23 cellular contexts compared by ENCODE assay signal in genomic region chr10:86979296-86979818, GRCh38. TPM values are rescaled to one million over a fixed set of nuclear protein-coding genes. Genes with fewer than 3 reads are reported as not detected.
DNase-seq lines count a peak whose midpoint lies in the region; ATAC-seq and TF ChIP-seq lines count a peak whose summit lies in the region.
"Had no signal": no experiment of that assay in that cellular context is flagged by ENCODE, and none has a peak within 500 bp of the region (broad histone marks: within the 10 kb centered on the region; RNA-seq: fewer than 3 reads in every experiment).

No MANE protein-coding gene starts in this region.

- no peaks in the 10 kb centered on the region for H3K9me3 Mint-ChIP-seq in stimulated activated naive B cell treated with anti-CD40 and anti-IgM and Interleukin-4, amounts not matched to agents 10 μg/mL and 1 μg/mL and 100 μg/mL, for 72 hours
- H3K9me3 Mint-ChIP-seq: activated CD4-positive, alpha-beta T cell treated with anti-CD3 and anti-CD28 coated beads, Interleukin-2, amount 10 ng/mL, durations not matched to agents 7 days and 5 days; endodermal cell had no signal

- TF ChIP-seq CTCF in ascending aorta (IDR thresholded peaks at IDR 0.05) (no peak), heart left ventricle (IDR thresholded peaks at IDR 0.05) (no peak), upper lobe of left lung (IDR thresholded peaks at IDR 0.05) (no peak)

- H3K27me3 Mint-ChIP-seq in T-helper 17 cell, result no peaks in the 10 kb centered on the region
- H3K27me3 Mint-ChIP-seq in stimulated activated naive B cell treated with anti-CD40 and anti-IgM and Interleukin-4, amounts not matched to agents 10 μg/mL and 1 μg/mL and 100 μg/mL, for 72 hours, result peaks cover 6 to 13% of the 10 kb centered on the region in 2 donors

- H3K36me3 ChIP-seq in ascending aorta, result no peaks in the 10 kb centered on the region
- H3K36me3 ChIP-seq in heart left ventricle, result no peaks in the 10 kb centered on the region
- no peaks in the 10 kb centered on the region for H3K36me3 ChIP-seq in upper lobe of left lung
- H3K36me3 ChIP-seq: adrenal gland, MG63, spleen had no signal

- no peak for ATAC-seq in heart left ventricle
- peak; percentile 14 for ATAC-seq in sciatic nerve
- ATAC-seq in upper lobe of left lung (ENCODE audit: low FRiP score in 2 of 2), result no peak
- ATAC-seq in T-helper 17 cell, result no peak
- ATAC-seq in stimulated activated naive B cell treated with anti-CD40 and anti-IgM and Interleukin-4, amounts not matched to agents 10 μg/mL and 1 μg/mL and 100 μg/mL, for 72 hours (replicated peaks), result no peak

- H3K27ac Mint-ChIP-seq in T-helper 17 cell, result no peak overlapping the region
- H3K27ac Mint-ChIP-seq in stimulated activated naive B cell treated with anti-CD40 and anti-IgM and Interleukin-4, amounts not matched to agents 10 μg/mL and 1 μg/mL and 100 μg/mL, for 72 hours, result no peak overlapping the region
- H3K27ac Mint-ChIP-seq: activated CD4-positive, alpha-beta T cell treated with anti-CD3 and anti-CD28 coated beads, Interleukin-2, amount 10 ng/mL, durations not matched to agents 7 days and 5 days; endodermal cell had no signal

- peak in 1 of 2 donors; percentile 61 for DNase-seq in ascending aorta (ENCODE audit: low spot score in 2 of 2)
- no peak for DNase-seq in heart left ventricle
- DNase-seq in sciatic nerve (ENCODE audit: low spot score), result no peak
- no peak for DNase-seq in upper lobe of left lung
- no peak for DNase-seq in T-helper 17 cell
- DNase-seq in ecto neural progenitor cell (ENCODE audit: low spot score), result no peak
- no peak for DNase-seq in stimulated activated naive B cell treated with anti-CD40 and anti-IgM and Interleukin-4, amounts not matched to agents 10 μg/mL and 1 μg/mL and 100 μg/mL, for 72 hours
- DNase-seq: activated CD4-positive, alpha-beta T cell treated with anti-CD3 and anti-CD28 coated beads, Interleukin-2, amount 10 ng/mL, durations not matched to agents 7 days and 5 days; activated CD8-positive, alpha-beta memory T cell treated with anti-CD3 and anti-CD28 coated beads, Interleukin-2, amount 50 U/mL, for 4 hours; activated effector memory CD4-positive, alpha-beta T cell treated with anti-CD3 and anti-CD28 coated beads, Interleukin-2, amount 50 U/mL, for 16 hours; cerebellar nuclear complex; DMS79 treated with DMSO at 0.1 percent for 48 hours; endodermal cell; MG63; NCI-H1694 treated with DMSO at 0.1 percent for 48 hours; NCI-H2227 treated with DMSO at 0.1 percent for 48 hours; spleen; trophoblast cell had no signal

- H3K9me3 ChIP-seq in ascending aorta (no peaks in the 10 kb centered on the region), heart left ventricle (no peaks in the 10 kb centered on the region), upper lobe of left lung (no peaks in the 10 kb centered on the region), T-helper 17 cell (ENCODE audit: control insufficient read depth, low read length, poor library complexity, severe bottlenecking) (no peaks in the 10 kb centered on the region)
- H3K9me3 ChIP-seq: adrenal gland, MG63, spleen had no signal

- no peak overlapping the region for H3K4me3 Mint-ChIP-seq in T-helper 17 cell
- H3K4me3 Mint-ChIP-seq in stimulated activated naive B cell treated with anti-CD40 and anti-IgM and Interleukin-4, amounts not matched to agents 10 μg/mL and 1 μg/mL and 100 μg/mL, for 72 hours, result no peak overlapping the region
- H3K4me3 Mint-ChIP-seq: activated CD4-positive, alpha-beta T cell treated with anti-CD3 and anti-CD28 coated beads, Interleukin-2, amount 10 ng/mL, durations not matched to agents 7 days and 5 days; endodermal cell had no signal

- H3K27me3 ChIP-seq in ascending aorta (no peaks in the 10 kb centered on the region), heart left ventricle (no peaks in the 10 kb centered on the region), upper lobe of left lung (no peaks in the 10 kb centered on the region)
- H3K27me3 ChIP-seq: adrenal gland, MG63 had no signal

- 69 to 95% (median 82%) methylated on average over 4 of the region's 4 CpGs for WGBS in heart left ventricle, 4 donors
- 73 to 84% methylated on average over 3 to 4 of the region's 4 CpGs for WGBS in upper lobe of left lung, 2 donors

- no peak for TF ChIP-seq EP300 in upper lobe of left lung (IDR thresholded peaks at IDR 0.05)

- intact Hi-C loops in ascending aorta (cut with DNase I) (no loop called here), heart left ventricle (cut with DNase I) (loop anchor here in 2 of 10 donors (10.0 kb wide), 1 partner anchor 115 kb away; the partner anchor contains the start of genes GLUD1 (in 2 of the 2) and SHLD2 (in 2 of the 2)), sciatic nerve (cut with DNase I) (no loop called here)

- H3K4me3 ChIP-seq in ascending aorta, result no peak overlapping the region
- H3K4me3 ChIP-seq in heart left ventricle, result no peak overlapping the region
- no peak overlapping the region for H3K4me3 ChIP-seq in upper lobe of left lung
- H3K4me3 ChIP-seq: adrenal gland, MG63, spleen had no signal

- H3K4me1 ChIP-seq in ascending aorta (peaks cover 9 to 16% of the 10 kb centered on the region in 2 donors), heart left ventricle (peaks cover 0 to 37% (median 21%) of the 10 kb centered on the region in 12 donors), upper lobe of left lung (peaks cover 0 to 13% (median 11%) of the 10 kb centered on the region in 4 donors)
- H3K4me1 ChIP-seq: parathyroid adenoma had no signal

- TF ChIP-seq POLR2A in heart left ventricle (IDR thresholded peaks at IDR 0.05) (no peak), upper lobe of left lung (IDR thresholded peaks at IDR 0.05) (no peak)

- H3K4me1 Mint-ChIP-seq in T-helper 17 cell, result peaks cover 3% of the 10 kb centered on the region
- H3K4me1 Mint-ChIP-seq in stimulated activated naive B cell treated with anti-CD40 and anti-IgM and Interleukin-4, amounts not matched to agents 10 μg/mL and 1 μg/mL and 100 μg/mL, for 72 hours, result no peaks in the 10 kb centered on the region
- H3K4me1 Mint-ChIP-seq: activated CD4-positive, alpha-beta T cell treated with anti-CD3 and anti-CD28 coated beads, Interleukin-2, amount 10 ng/mL, durations not matched to agents 7 days and 5 days had no signal

- H3K27ac ChIP-seq in ascending aorta (peak overlapping the region; percentile 93 to 95), heart left ventricle (peak overlapping the region; percentile 3 to 88 (median 68)), upper lobe of left lung (peak overlapping the region in 3 of 4 donors; percentile 51 to 79 (median 62))
- H3K27ac ChIP-seq: parathyroid adenoma had no signal

- no peaks in the 10 kb centered on the region for H3K36me3 Mint-ChIP-seq in T-helper 17 cell (ENCODE audit: low read depth)
- H3K36me3 Mint-ChIP-seq in stimulated activated naive B cell treated with anti-CD40 and anti-IgM and Interleukin-4, amounts not matched to agents 10 μg/mL and 1 μg/mL and 100 μg/mL, for 72 hours, result no peaks in the 10 kb centered on the region

RNA-seq across cellular contexts. Expression of gene ADIRF, which starts 11.1 kb away (rescaled TPM):
- 882 TPM for total RNA-seq in ascending aorta
- total RNA-seq in heart left ventricle, result 100 to 1,000 TPM in 1 of 9 donors, 10 to 100 TPM in 8; 21.2 to 189 (median 37.9) TPM
- polyA plus RNA-seq in heart left ventricle, result 100 to 1,000 TPM in 1 of 2 donors, 10 to 100 TPM in 1; 86.1 to 123 TPM
- 599 TPM for total RNA-seq in sciatic nerve
- 100 to 1,000 TPM in 5 of 6 donors, 10 to 100 TPM in 1; 51.3 to 202 (median 164) TPM for total RNA-seq in upper lobe of left lung
- total RNA-seq in T-helper 17 cell, result under 1 TPM in 1 of 2 donors, not detected in 1; 0.42 TPM
- total RNA-seq: activated CD4-positive, alpha-beta T cell treated with anti-CD3 and anti-CD28 coated beads, Interleukin-2, amount 10 ng/mL, durations not matched to agents 7 days and 5 days; H1 had no signal
- polyA plus RNA-seq: H1 had no signal

RNA-seq across cellular contexts. Expression of gene SNCG, which starts 21.0 kb away (rescaled TPM):
- total RNA-seq in ascending aorta (250 TPM), heart left ventricle (10 to 100 TPM in 8 of 9 donors, 1 to 10 TPM in 1; 8.2 to 44.7 (median 17.2) TPM), sciatic nerve (132 TPM), upper lobe of left lung (10 to 100 TPM in 1 of 6 donors, 1 to 10 TPM in 4, not detected in 1; 2.9 to 24.7 (median 6.4) TPM), T-helper 17 cell (not detected)
- polyA plus RNA-seq in heart left ventricle, result 10 to 100 TPM; 18.5 to 36.7 TPM
- total RNA-seq: activated CD4-positive, alpha-beta T cell treated with anti-CD3 and anti-CD28 coated beads, Interleukin-2, amount 10 ng/mL, durations not matched to agents 7 days and 5 days had no signal

RNA-seq across cellular contexts. Expression of gene MMRN2, which starts 21.9 kb away (rescaled TPM):
- total RNA-seq in ascending aorta, result 282 TPM
- 10 to 100 TPM; 22.7 to 93.0 (median 34.3) TPM for total RNA-seq in heart left ventricle
- 10 to 100 TPM; 15.8 to 30.9 TPM for polyA plus RNA-seq in heart left ventricle
- total RNA-seq in sciatic nerve, result 66.2 TPM
- total RNA-seq in upper lobe of left lung, result 10 to 100 TPM; 18.8 to 76.8 (median 31.3) TPM
- 1 to 10 TPM in 1 of 2 donors, under 1 TPM in 1; 0.42 to 1.6 TPM for total RNA-seq in T-helper 17 cell
- total RNA-seq: activated CD4-positive, alpha-beta T cell treated with anti-CD3 and anti-CD28 coated beads, Interleukin-2, amount 10 ng/mL, durations not matched to agents 7 days and 5 days had no signal

RNA-seq across cellular contexts. Expression of gene FAM25A, which starts 40.7 kb away (rescaled TPM):
- not detected for total RNA-seq in ascending aorta
- not detected for total RNA-seq in heart left ventricle
- polyA plus RNA-seq in heart left ventricle, result not detected
- not detected for total RNA-seq in sciatic nerve
- not detected for total RNA-seq in upper lobe of left lung
- not detected for total RNA-seq in T-helper 17 cell
- total RNA-seq: activated CD4-positive, alpha-beta T cell treated with anti-CD3 and anti-CD28 coated beads, Interleukin-2, amount 10 ng/mL, durations not matched to agents 7 days and 5 days; endodermal cell; H1; liver; RPMI7951; spleen had no signal
- polyA plus RNA-seq: H1, liver, spleen had no signal

Comparison
In these comparisons a context has a peak if more than half of its experiments do, and no peak if none do; other contexts are left out.
1. RNA of gene ADIRF, which starts 11.1 kb away (total RNA-seq): 882 TPM in ascending aorta (single experiment), 599 TPM in sciatic nerve (single experiment), 51.3 to 202 TPM in upper lobe of left lung and 21.2 to 189 TPM in heart left ventricle; 0.42 TPM in T-helper 17 cell; every median in the first group is over 10 times any median in the second.
2. RNA of gene MMRN2, which starts 21.9 kb away (total RNA-seq): 282 TPM in ascending aorta (single experiment), 66.2 TPM in sciatic nerve (single experiment), 18.8 to 76.8 TPM in upper lobe of left lung and 22.7 to 93.0 TPM in heart left ventricle; 0.42 to 1.6 TPM in T-helper 17 cell; every median in the first group is over 4 times any median in the second.
3. Peak in every context shown above with its lines, with median percentiles within 50 percentile points of each other: H3K27ac ChIP-seq.